In genomic region chr7:100556541-100556940, GRCh38 we compare ENCODE assay signal across 9 cellular contexts. TPM values are rescaled to one million over a fixed set of nuclear protein-coding genes. Genes with fewer than 3 reads are reported as not detected.
DNase-seq lines count a peak whose midpoint lies in the region; ATAC-seq and TF ChIP-seq lines count a peak whose summit lies in the region.
"Had no signal": no experiment of that assay in that cellular context is flagged by ENCODE, and none has a peak within 500 bp of the region (broad histone marks: within the 10 kb centered on the region; RNA-seq: fewer than 3 reads in every experiment).

No MANE protein-coding gene starts in this region.

- H3K27me3 ChIP-seq in fibroblast of lung (ENCODE audit: control insufficient read depth, insufficient read depth, low read length): no peaks in the 10 kb centered on the region
- H3K27me3 ChIP-seq in ascending aorta: no peaks in the 10 kb centered on the region

- no peak overlapping the region for H3K4me2 ChIP-seq in fibroblast of lung (ENCODE audit: extremely low read depth, insufficient read depth, low read length)

- H3K36me3 ChIP-seq in fibroblast of lung (ENCODE audit: control insufficient read depth, insufficient read depth, low read length) (peaks cover 3% of the 10 kb centered on the region), ascending aorta (peaks cover 46 to 49% of the 10 kb centered on the region in 2 donors)

- H3K4me1 ChIP-seq in fibroblast of lung (ENCODE audit: control insufficient read depth, extremely low read depth, insufficient read depth, low read length): no peaks in the 10 kb centered on the region
- no peaks in the 10 kb centered on the region for H3K4me1 ChIP-seq in ascending aorta

- H3K4me3 ChIP-seq in fibroblast of lung (replicated peaks in 1 of 4; ENCODE audit: control extremely low read depth in 1 of 4, insufficient read depth in 1 of 4, low read depth in 3 of 4, low read length in 4 of 4) (no peak overlapping the region), ascending aorta (no peak overlapping the region)
- H3K4me3 ChIP-seq: thoracic aorta had no signal

- DNase-seq in AG20443 (ENCODE audit: low spot score) (peak; percentile 82), NOMO-1 (lab: John Stamatoyannopoulos, UW; ENCODE audit: unreplicated experiment in 2 of 2) (peak; percentile 70 to 87), fibroblast of lung (ENCODE audit: low read depth in 2 of 2) (peak; percentile 59 to 60), NCI-H1694 treated with DMSO at 0.1 percent for 48 hours (lab: John Stamatoyannopoulos, UW) (no peak), ascending aorta (ENCODE audit: low spot score in 2 of 2) (no peak)
- DNase-seq: activated gamma-delta T cell, NCI-H748 treated with DMSO at 0.1 percent for 48 hours had no signal

- intact Hi-C loops in ascending aorta (cut with DNase I): no loop called here

- TF ChIP-seq CTCF in fibroblast of lung (conservative IDR thresholded peaks at IDR 0.05 in 1 of 2, IDR thresholded peaks at IDR 0.05 in 1 of 2; ENCODE audit: low read depth in 1 of 2, low read length in 2 of 2) (no peak), ascending aorta (IDR thresholded peaks at IDR 0.05) (no peak)

- no peaks in the 10 kb centered on the region for H3K79me2 ChIP-seq in fibroblast of lung (ENCODE audit: control insufficient read depth, insufficient read depth, low read length)

- H3K9ac ChIP-seq in fibroblast of lung (ENCODE audit: insufficient read depth, low read length): no peak overlapping the region

- no peak overlapping the region for H2AFZ ChIP-seq in fibroblast of lung (ENCODE audit: low read length)

- no peaks in the 10 kb centered on the region for H4K20me1 ChIP-seq in fibroblast of lung (ENCODE audit: control insufficient read depth, extremely low read depth, insufficient read depth, low read length)

- H3K9me3 ChIP-seq in fibroblast of lung (ENCODE audit: control insufficient read depth, insufficient read depth, low read depth, low read length): no peaks in the 10 kb centered on the region
- H3K9me3 ChIP-seq in ascending aorta: no peaks in the 10 kb centered on the region
- H3K9me3 ChIP-seq: thoracic aorta had no signal

- no peak for ATAC-seq in GM18519 (IDR thresholded peaks at IDR 0.05; ENCODE audit: low FRiP score, unreplicated experiment)

- H3K27ac ChIP-seq in fibroblast of lung (ENCODE audit: insufficient read depth, low read length) (no peak overlapping the region), ascending aorta (no peak overlapping the region)
- H3K27ac ChIP-seq: thoracic aorta had no signal

RNA-seq across cellular contexts. Expression of gene SAP25, which starts 17.2 kb away (rescaled TPM):
- total RNA-seq in fibroblast of lung: not detected in 2 replicates
- 0.22 TPM in 1 of 2 replicates, not detected in the other for polyA plus RNA-seq in fibroblast of lung
- polyA plus RNA-seq in fibroblast of lung (2012): 0.21 TPM in 1 of 2 replicates, not detected in the other
- not detected in 2 replicates for polyA minus RNA-seq in fibroblast of lung (ENCODE audit: low replicate concordance)
- total RNA-seq in ascending aorta: 11.8 TPM

RNA-seq across cellular contexts. Expression of gene AGFG2, which starts 17.5 kb away (rescaled TPM):
- 2.6 and 3.1 TPM in 2 replicates for total RNA-seq in fibroblast of lung
- 2.4 and 3.2 TPM in 2 replicates for polyA plus RNA-seq in fibroblast of lung
- 5.8 and 8.8 TPM in 2 replicates for polyA plus RNA-seq in fibroblast of lung (2012)
- 8.1 and 12.4 TPM in 2 replicates for polyA minus RNA-seq in fibroblast of lung (ENCODE audit: low replicate concordance)
- 30.0 TPM for total RNA-seq in ascending aorta

RNA-seq across cellular contexts. Expression of gene LRCH4, which starts 29.4 kb away (rescaled TPM):
- total RNA-seq in fibroblast of lung (5.6 and 7.3 TPM in 2 replicates), ascending aorta (113 TPM)
- 9.6 and 11.6 TPM in 2 replicates for polyA plus RNA-seq in fibroblast of lung
- 19.6 and 20.6 TPM in 2 replicates for polyA plus RNA-seq in fibroblast of lung (2012)
- 13.6 and 15.3 TPM in 2 replicates for polyA minus RNA-seq in fibroblast of lung (ENCODE audit: low replicate concordance)

RNA-seq across cellular contexts. Expression of gene FBXO24, which starts 29.6 kb away (rescaled TPM):
- total RNA-seq in fibroblast of lung: 0.33 and 0.51 TPM in 2 replicates
- polyA plus RNA-seq in fibroblast of lung: 0.23 and 0.32 TPM in 2 replicates
- polyA plus RNA-seq in fibroblast of lung (2012): 0.27 and 0.33 TPM in 2 replicates
- 1.1 TPM in 1 of 2 replicates, not detected in the other for polyA minus RNA-seq in fibroblast of lung (ENCODE audit: low replicate concordance)
- total RNA-seq in ascending aorta: not detected
- total RNA-seq: thoracic aorta had no signal

RNA-seq across cellular contexts. Expression of gene PCOLCE, which starts 45.6 kb away (rescaled TPM):
- total RNA-seq in fibroblast of lung (116 and 128 TPM in 2 replicates), ascending aorta (124 TPM)
- 176 and 211 TPM in 2 replicates for polyA plus RNA-seq in fibroblast of lung
- 521 and 677 TPM in 2 replicates for polyA plus RNA-seq in fibroblast of lung (2012)
- polyA minus RNA-seq in fibroblast of lung (ENCODE audit: low replicate concordance): 250 and 558 TPM in 2 replicates

Comparison
In these comparisons a context has a peak if more than half of its experiments do, and no peak if none do; other contexts are left out.
1. DNase-seq: peak in AG20443 (single experiment), NOMO-1 (2 of 2) and fibroblast of lung (2 of 2); none in NCI-H1694 treated with DMSO at 0.1 percent for 48 hours (single experiment) and ascending aorta (0 of 2).
2. RNA of gene SAP25, which starts 17.2 kb away (total RNA-seq): 11.8 TPM in ascending aorta (single experiment); not detected in fibroblast of lung; every median in the first group is over 10 times any median in the second.
3. RNA of gene LRCH4, which starts 29.4 kb away (total RNA-seq): 113 TPM in ascending aorta (single experiment); 5.6 to 7.3 TPM in fibroblast of lung; every median in the first group is over 10 times any median in the second.